20 cellular contexts compared by ENCODE assay signal in genomic region chr11:45751430-45751829, GRCh38. TPM values are rescaled to one million over a fixed set of nuclear protein-coding genes. Genes with fewer than 3 reads are reported as not detected.
A peak's percentile ranks its signal among the peaks of the same experiment; 100 is the strongest.
DNase-seq lines count a peak whose midpoint lies in the region; ATAC-seq, FAIRE-seq and TF ChIP-seq lines count a peak whose summit lies in the region.
"Had no signal": no experiment of that assay in that cellular context is flagged by ENCODE, and none has a peak within 500 bp of the region (broad histone marks: within the 10 kb centered on the region; RNA-seq: fewer than 3 reads in every experiment).

No MANE protein-coding gene starts in this region.

- H3K27me3 Mint-ChIP-seq in neural crest cell (ENCODE audit: low read depth): peaks cover 19% of the 10 kb centered on the region

- H3K4me1 Mint-ChIP-seq in neural crest cell: peaks cover 14% of the 10 kb centered on the region

- no peak overlapping the region for H3K9ac ChIP-seq in K562 (ENCODE audit: insufficient read depth in 1 of 2, low read depth in 2 of 2, low read length in 2 of 2)

- no peak overlapping the region for H3K4me2 ChIP-seq in K562 (ENCODE audit: insufficient read depth, low read length)

- H3K27ac ChIP-seq in K562 (ENCODE audit: extremely low read depth, low read depth, low read length) (no peak overlapping the region), A673 (ENCODE audit: low read depth, low read length, poor library complexity, severe bottlenecking) (no peak overlapping the region)
- H3K27ac ChIP-seq: esophagus muscularis mucosa, SK-N-MC had no signal

- no peak overlapping the region for H2AFZ ChIP-seq in K562 (ENCODE audit: low read depth, low read length)

- DNase-seq in G401 (ENCODE audit: low spot score): peak; percentile 44
- DNase-seq in NCI-H146 treated with DMSO at 0.1 percent for 48 hours (lab: John Stamatoyannopoulos, UW; ENCODE audit: unreplicated experiment): peak; percentile 16
- peak; percentile 21 to 42 (median 24) for DNase-seq in K562 (ENCODE audit: extremely low read depth in 1 of 4, low spot score in 3 of 4)
- peak; percentile 44 for DNase-seq in neural crest cell (ENCODE audit: low read depth, low spot score)
- DNase-seq in SHP77 (lab: John Stamatoyannopoulos, UW): no peak
- no peak for DNase-seq in A673 (ENCODE audit: low spot score)
- no peak for DNase-seq in stimulated activated CD4-positive, alpha-beta T cell treated with anti-CD3 and anti-CD28 coated beads, Interleukin-4, amount 100 ng/mL, for 1 hour
- DNase-seq: activated CD4-positive, alpha-beta T cell treated with anti-CD3 and anti-CD28 coated beads for 1 hour; Caco-2; effector CD4-positive, alpha-beta T cell; GDM1; MM.1S; NCI-H1694 treated with DMSO at 0.1 percent for 48 hours; NCI-H526; small intestine; stimulated activated CD8-positive, alpha-beta memory T cell treated with anti-CD3 and anti-CD28 coated beads, Interleukin-4, amount 100 ng/mL, for 48 hours had no signal

- peaks cover 0 to 6% of the 10 kb centered on the region in 2 experiments; a peak in 2 of 5 replicates for H3K4me1 ChIP-seq in K562 (replicated peaks in 1 of 2; ENCODE audit: control insufficient read depth in 2 of 2, insufficient read depth in 2 of 2, low read length in 2 of 2)
- H3K4me1 ChIP-seq in A673 (ENCODE audit: insufficient read depth, low read length, poor library complexity, severe bottlenecking): peaks cover 32% of the 10 kb centered on the region

- H3K9me3 ChIP-seq in K562 (replicated peaks; ENCODE audit: control insufficient read depth, insufficient read depth, low read depth, low read length) (no peaks in the 10 kb centered on the region), A673 (ENCODE audit: low read depth, low read length, poor library complexity, severe bottlenecking) (no peaks in the 10 kb centered on the region)
- H3K9me3 ChIP-seq: Caco-2, esophagus muscularis mucosa had no signal

- H3K27me3 ChIP-seq in K562 (ENCODE audit: control insufficient read depth in 2 of 2, insufficient read depth in 2 of 2, low read length in 2 of 2) (peaks cover 36 to 75% of the 10 kb centered on the region in 2 experiments), A673 (replicated peaks; ENCODE audit: insufficient read depth, low read depth, low read length, poor library complexity) (no peaks in the 10 kb centered on the region)

- CTCF ChIA-PET in K562 (lab: Yijun Ruan, JAX; ENCODE audit: low intra/inter-chr PET ratio) (no interaction called here), A673 (lab: Charles Lee) (interaction anchor here (1.2 kb wide), 1 partner anchor 20 kb away, joined by 3 read pairs; no protein-coding TSS in a partner anchor)

- H3K36me3 Mint-ChIP-seq in neural crest cell (ENCODE audit: low read depth): no peaks in the 10 kb centered on the region

- no peak for TF ChIP-seq POLR2A in K562 (conservative IDR thresholded peaks at IDR 0.05)

- H3K36me3 ChIP-seq in K562 (ENCODE audit: control insufficient read depth, insufficient read depth, low read length) (no peaks in the 10 kb centered on the region), A673 (ENCODE audit: insufficient read depth, low read length, poor library complexity, severe bottlenecking) (no peaks in the 10 kb centered on the region)
- H3K36me3 ChIP-seq: esophagus muscularis mucosa had no signal

- FAIRE-seq in K562 (lab: Jason Lieb, UNC): no peak
- FAIRE-seq: small intestine had no signal

- BruUV-seq in K562 (replicated peaks; lab: Mats Ljungman, UMichigan): no TSS peak
- no TSS peak for BruUV-seq in A673 (replicated peaks; lab: Mats Ljungman, UMichigan)

- H3K9me3 Mint-ChIP-seq in neural crest cell: no peaks in the 10 kb centered on the region
- H3K9me3 Mint-ChIP-seq: activated T-helper 1 cell treated with anti-CD3 and anti-CD28 coated beads, Interleukin-12 subunit alpha, Interleukin-12 subunit beta, Interleukin-2, Interleukin-4 antibody, amounts not matched to agents 30 ng/mL and 10 ng/mL and 1 ng/mL, durations not matched to agents 14 hours and 24 hours and 36 hours had no signal

- H3K4me3 ChIP-seq in K562 (no peak overlapping the region), A673 (ENCODE audit: low read depth, low read length, poor library complexity, severe bottlenecking) (no peak overlapping the region)
- H3K4me3 ChIP-seq: esophagus muscularis mucosa, SK-N-MC had no signal

- POLR2A ChIA-PET in K562 (lab: Yijun Ruan, JAX): interaction anchor here (0.6 kb wide), 1 partner anchor 47 kb away, joined by 3 read pairs; no protein-coding TSS in a partner anchor
- POLR2A ChIA-PET in A673 (lab: Charles Lee; ENCODE audit: low non-redundant PET): no interaction called here

- H3K27ac Mint-ChIP-seq in neural crest cell (ENCODE audit: unreplicated experiment): peak overlapping the region; percentile 79
- H3K27ac Mint-ChIP-seq: activated T-helper 1 cell treated with anti-CD3 and anti-CD28 coated beads, Interleukin-12 subunit alpha, Interleukin-12 subunit beta, Interleukin-2, Interleukin-4 antibody, amounts not matched to agents 30 ng/mL and 10 ng/mL and 1 ng/mL, durations not matched to agents 14 hours and 24 hours and 36 hours had no signal

- TF ChIP-seq RAD21 in K562 (CRISPR knock-in tag; conservative IDR thresholded peaks at IDR 0.05 in 1 of 2, IDR thresholded peaks at IDR 0.05 in 1 of 2): no peak

- WGBS in K562 (ENCODE audit: insufficient coverage, low coverage, missing lambda C conversion rate): 4% methylated on average over 7 of the region's 7 CpGs

- in situ Hi-C loops in G401 (cut with HindIII; ENCODE audit: low sequenced_read_pairs): no loop called here
- in situ Hi-C loops in K562 (cut with MboI): no loop called here

- H4K20me1 ChIP-seq in K562 (replicated peaks; ENCODE audit: control insufficient read depth, insufficient read depth, low read length): no peaks in the 10 kb centered on the region

- intact Hi-C loops in K562 (cut with micrococcal nuclease) (no loop called here), A673 (cut with micrococcal nuclease; ENCODE audit: unreplicated experiment) (no loop called here)

- TF ChIP-seq EP300 in K562 (IDR thresholded peaks at IDR 0.05; ENCODE audit: low read length): no peak

- TF ChIP-seq CTCF in K562 (IDR thresholded peaks at IDR 0.05 in 2 of 3, conservative IDR thresholded peaks at IDR 0.05 in 1 of 3; ENCODE audit: insufficient read depth in 2 of 3, low read depth in 1 of 3, low read length in 3 of 3): no peak
- TF ChIP-seq CTCF in neural crest cell (conservative IDR thresholded peaks at IDR 0.05): no peak
- no peak for TF ChIP-seq CTCF in A673 (conservative IDR thresholded peaks at IDR 0.05; ENCODE audit: low read depth, low read length)

- H3K79me2 ChIP-seq in K562 (ENCODE audit: control insufficient read depth, insufficient read depth, low read length): no peaks in the 10 kb centered on the region

- H3K4me3 Mint-ChIP-seq in neural crest cell: no peak overlapping the region
- H3K4me3 Mint-ChIP-seq: activated T-helper 1 cell treated with anti-CD3 and anti-CD28 coated beads, Interleukin-12 subunit alpha, Interleukin-12 subunit beta, Interleukin-2, Interleukin-4 antibody, amounts not matched to agents 30 ng/mL and 10 ng/mL and 1 ng/mL, durations not matched to agents 14 hours and 24 hours and 36 hours had no signal

- H3K9me1 ChIP-seq in K562 (ENCODE audit: control insufficient read depth, insufficient read depth, low read length): no peaks in the 10 kb centered on the region

- ATAC-seq in K562: no peak
- no peak for ATAC-seq in GM19324 (IDR thresholded peaks at IDR 0.05; ENCODE audit: low FRiP score, unreplicated experiment)

TF ChIP-seq in K562, 482 proteins besides CTCF, POLR2A, EP300 and RAD21 (continues in another document):
- peak; percentile 94 for TF ChIP-seq RFX1 (IDR thresholded peaks at IDR 0.05)
- TF ChIP-seq CSDE1 (IDR thresholded peaks at IDR 0.05): peak in 1 of 2 experiments; percentile 69; a peak in 2 of 4 replicates

RNA-seq across cellular contexts. Expression of gene SLC35C1, which starts 53.5 kb away (rescaled TPM):
- 2.3 and 3.3 TPM in 2 replicates for total RNA-seq in G401 (2014; rRNA removed; shearing (Covaris generic))
- 4.6 and 15.0 TPM in 2 replicates for total RNA-seq in K562 (2011; cell fraction: chromatin; rRNA removed; ENCODE audit: low replicate concordance)
- total RNA-seq in K562 (2011; cell fraction: nucleolus; rRNA removed): 15.7 and 22.2 TPM in 2 replicates
- total RNA-seq in K562 (2011; cell fraction: nucleoplasm; rRNA removed): 13.6 and 16.2 TPM in 2 replicates
- 3.6 and 5.4 TPM in 2 replicates for total RNA-seq in K562 (2014; rRNA removed)
- 0.96 and 1.5 TPM in 2 replicates for total RNA-seq in K562 (2014; rRNA removed; fragmentation: Illumina TruSeq; extraction: Trizol)
- 2.4 and 3.0 TPM in 2 replicates for total RNA-seq in K562 (2015; rRNA removed; fragmentation: Illumina TruSeq; extraction: Trizol)
- 13.1 and 14.9 TPM in 2 replicates for total RNA-seq in K562 (2021)
- 1.3 and 2.6 TPM in 2 replicates for polyA plus RNA-seq in K562 (2011; rRNA removed)
- polyA plus RNA-seq in K562 (2011; cell fraction: cytosol; rRNA removed): 2.8 and 7.0 TPM in 2 replicates
- 2.6 and 5.4 TPM in 2 replicates for polyA plus RNA-seq in K562 (2011; cell fraction: nucleus; rRNA removed)
- 9.2 and 10.4 TPM in 2 replicates for polyA plus RNA-seq in K562 (2012)
- 7.4 and 9.7 TPM in 2 replicates for polyA plus RNA-seq in K562 (2014; fragmentation: Illumina TruSeq; extraction: Trizol)
- polyA plus RNA-seq in K562 (2014; fragmentation: Nextera tagmentation; extraction: Ambion mirVana): under 1 TPM; 0.65 to 0.98 TPM
- polyA plus RNA-seq in K562 (2014; rRNA removed): 4.2 and 4.4 TPM in 2 replicates
- 2.1 and 2.5 TPM in 2 replicates for polyA minus RNA-seq in K562 (2011; rRNA and poly(A)+ RNA removed)
- polyA minus RNA-seq in K562 (2011; cell fraction: cytosol; rRNA and poly(A)+ RNA removed): 13.7 and 13.8 TPM in 2 replicates
- 4.8 and 4.9 TPM in 2 replicates for polyA minus RNA-seq in K562 (2011; cell fraction: nucleus; rRNA and poly(A)+ RNA removed)
- total RNA-seq in neural crest cell: 12.9 and 13.3 TPM in 2 replicates
- total RNA-seq in A673 (2021): 25.7 and 32.5 TPM in 2 replicates

Comparison
In these comparisons a context has a peak if more than half of its experiments do, and no peak if none do; other contexts are left out.
1. DNase-seq: peak in G401 (single experiment), NCI-H146 treated with DMSO at 0.1 percent for 48 hours (single experiment), K562 (4 of 4) and neural crest cell (single experiment); none in SHP77 (0 of 2), A673 (single experiment) and stimulated activated CD4-positive, alpha-beta T cell treated with anti-CD3 and anti-CD28 coated beads, Interleukin-4, amount 100 ng/mL, for 1 hour (single experiment).